In the genomic region with DNA sequence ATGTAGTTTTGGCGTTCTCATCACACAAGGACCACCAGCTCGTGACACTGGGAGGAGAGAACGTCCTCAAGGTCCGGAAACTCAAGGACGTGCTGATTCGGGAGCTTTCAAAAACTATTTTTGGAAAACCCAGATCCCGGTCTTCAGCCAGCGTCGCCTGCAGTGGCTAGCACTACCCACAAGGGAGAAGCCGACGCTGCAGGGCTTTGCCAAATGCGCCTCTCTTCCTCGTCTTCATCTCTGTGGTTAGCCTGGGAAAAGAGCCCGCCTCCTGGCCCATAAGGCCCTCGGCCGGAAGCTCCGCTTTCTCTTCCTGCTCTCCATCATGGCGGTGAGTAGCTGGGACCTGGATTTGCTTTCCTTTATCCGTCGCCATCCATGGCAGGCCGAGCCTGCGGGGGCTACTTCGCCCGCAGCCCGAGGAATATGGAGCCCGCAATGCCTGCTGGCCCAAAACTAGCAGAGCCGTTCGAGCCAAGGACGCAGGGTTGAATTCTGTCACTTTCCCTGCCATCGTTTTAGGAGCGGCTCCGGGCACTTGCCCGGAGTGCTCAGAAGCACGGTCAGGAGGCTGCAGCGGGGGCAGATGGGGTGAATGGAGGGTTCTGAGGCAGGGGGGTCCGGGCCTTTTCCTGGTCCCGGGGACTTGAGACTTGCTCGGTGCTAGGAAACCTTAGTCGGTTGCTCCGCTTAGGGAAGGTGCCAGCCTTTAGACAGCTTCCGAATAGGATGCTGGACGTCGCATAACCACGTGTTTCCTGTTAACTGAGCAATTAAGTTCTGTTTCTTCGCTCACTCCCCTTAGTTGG, we compare ENCODE assay signal across 8 cellular contexts. TPM values are rescaled to one million over a fixed set of nuclear protein-coding genes. Genes with fewer than 3 reads are reported as not detected.
A peak's percentile ranks its signal among the peaks of the same experiment; 100 is the strongest.
DNase-seq lines count a peak whose midpoint lies in the region; ATAC-seq, FAIRE-seq and TF ChIP-seq lines count a peak whose summit lies in the region.

A gene (plus strand): TSS at position 308 of the 809 bp plus-strand sequence. CDS start 18 bp downstream, at position 326.

- peaks cover 22% of the 10 kb centered on the region for H4K20me1 ChIP-seq in mammary epithelial cell (ENCODE audit: insufficient read depth, low read length)

- TF ChIP-seq CTCF in WERI-Rb-1 (IDR thresholded peaks at IDR 0.05; ENCODE audit: low read depth, low read length) (peak; percentile 78), mammary epithelial cell (conservative IDR thresholded peaks at IDR 0.05 in 1 of 2, IDR thresholded peaks at IDR 0.05 in 1 of 2; ENCODE audit: extremely low read depth in 1 of 2, insufficient read depth in 1 of 2, low read depth in 1 of 2, low read length in 2 of 2) (peak; percentile 83 to 84)

- CTCF ChIA-PET in mammary epithelial cell (lab: Charles Lee; ENCODE audit: low non-redundant PET): interaction anchor here (0.6 kb wide), 2 partner anchors 111 to 135 kb away, joined by 4 to 5 read pairs; no protein-coding TSS in a partner anchor

- H3K79me2 ChIP-seq in ACC112 (ENCODE audit: control insufficient read depth, insufficient read depth, low read length, unreplicated experiment) (peaks cover 51% of the 10 kb centered on the region), mammary epithelial cell (ENCODE audit: insufficient read depth, low read length) (peaks cover 52% of the 10 kb centered on the region)

- in situ Hi-C loops in mammary epithelial cell (cut with MboI; ENCODE audit: low sequenced_read_pairs in 2 of 2): no loop called here

- DNase-seq in NCI-H2196 (lab: John Stamatoyannopoulos, UW; ENCODE audit: unreplicated experiment): peak; percentile 96
- peak; percentile 93 for DNase-seq in WERI-Rb-1
- peak; percentile 88 for DNase-seq in mammary epithelial cell
- peak; percentile 96 for DNase-seq in small intestine

- peak within 1 kb of the TSS; percentile 86 for H3K4me2 ChIP-seq in mammary epithelial cell (ENCODE audit: insufficient read depth, low read depth, low read length)

- H3K27ac ChIP-seq in ACC112 (ENCODE audit: low read depth, low read length): peak within 1 kb of the TSS; percentile 70
- peak within 1 kb of the TSS; percentile 88 for H3K27ac ChIP-seq in WERI-Rb-1
- peak within 1 kb of the TSS; percentile 87 for H3K27ac ChIP-seq in mammary epithelial cell (ENCODE audit: insufficient read depth, low read depth, low read length)
- H3K27ac ChIP-seq in iPS-20b (ENCODE audit: low read length): peak within 1 kb of the TSS; percentile 86
- H3K27ac ChIP-seq in small intestine (ENCODE audit: low read depth in 1 of 2, low read length in 1 of 2): peak within 1 kb of the TSS; percentile 74 to 91

- peaks cover 43% of the 10 kb centered on the region for H3K36me3 ChIP-seq in ACC112 (ENCODE audit: insufficient read depth, low read length)
- peaks cover 49% of the 10 kb centered on the region for H3K36me3 ChIP-seq in WERI-Rb-1
- H3K36me3 ChIP-seq in mammary epithelial cell (ENCODE audit: insufficient read depth, low read length): peaks cover 36% of the 10 kb centered on the region
- peaks cover 48% of the 10 kb centered on the region for H3K36me3 ChIP-seq in iPS-20b (ENCODE audit: insufficient read depth, low read depth, low read length)
- peaks cover 4 to 15% of the 10 kb centered on the region in 2 donors for H3K36me3 ChIP-seq in small intestine (ENCODE audit: control insufficient read depth in 2 of 2, insufficient read depth in 2 of 2, low read length in 2 of 2)

- WGBS in mammary epithelial cell (ENCODE audit: low coverage, missing lambda C conversion rate): 1% methylated on average over 14 of the region's 45 CpGs
- 1% methylated on average over 45 of the region's 45 CpGs for WGBS in small intestine, 3 donors

- H3K4me1 ChIP-seq in ACC112 (ENCODE audit: control insufficient read depth, insufficient read depth, low read length, unreplicated experiment) (peaks cover 38% of the 10 kb centered on the region), mammary epithelial cell (ENCODE audit: insufficient read depth, low read length) (peaks cover 27% of the 10 kb centered on the region), iPS-20b (ENCODE audit: insufficient read depth, low read length) (peaks cover 12% of the 10 kb centered on the region), small intestine (ENCODE audit: control insufficient read depth in 2 of 2, insufficient read depth in 1 of 2, low read depth in 1 of 2, low read length in 1 of 2) (peaks cover 2 to 10% of the 10 kb centered on the region in 2 donors)

- FAIRE-seq in small intestine (lab: Jason Lieb, UNC): no peak

- H2AFZ ChIP-seq in ACC112 (ENCODE audit: low read length, unreplicated experiment) (peak within 1 kb of the TSS; percentile 65), mammary epithelial cell (ENCODE audit: low read depth, low read length) (peak within 1 kb of the TSS; percentile 70)

- H3K4me3 ChIP-seq in ACC112 (ENCODE audit: low read depth, low read length): peak within 1 kb of the TSS; percentile 92
- H3K4me3 ChIP-seq in WERI-Rb-1 (ENCODE audit: low read depth, low read length): peak within 1 kb of the TSS; percentile 81
- peak within 1 kb of the TSS; percentile 88 to 99 (median 97) for H3K4me3 ChIP-seq in mammary epithelial cell (replicated peaks in 1 of 3; ENCODE audit: insufficient read depth in 1 of 3, low read depth in 2 of 3, low read length in 3 of 3)
- H3K4me3 ChIP-seq in iPS-20b (ENCODE audit: low read length): peak within 1 kb of the TSS; percentile 98
- peak within 1 kb of the TSS; percentile 87 to 89 for H3K4me3 ChIP-seq in small intestine (ENCODE audit: low read depth in 1 of 2, low read length in 2 of 2)

- intact Hi-C loops in mammary epithelial cell (cut with micrococcal nuclease): no loop called here

- dilution Hi-C loops in mammary epithelial cell (cut with HindIII; ENCODE audit: low sequenced_read_pairs): no loop called here

- no peaks in the 10 kb centered on the region for H3K27me3 ChIP-seq in ACC112 (ENCODE audit: insufficient read depth, low read length)
- H3K27me3 ChIP-seq in WERI-Rb-1 (ENCODE audit: insufficient read depth, low read depth, severe bottlenecking): no peaks in the 10 kb centered on the region
- H3K27me3 ChIP-seq in mammary epithelial cell (ENCODE audit: insufficient read depth, low read length): no peaks in the 10 kb centered on the region
- H3K27me3 ChIP-seq in iPS-20b (ENCODE audit: insufficient read depth, low read length): no peaks in the 10 kb centered on the region
- H3K27me3 ChIP-seq in small intestine (ENCODE audit: control insufficient read depth in 2 of 2, insufficient read depth in 2 of 2, low read length in 2 of 2): no peaks in the 10 kb centered on the region

- H3K9ac ChIP-seq in mammary epithelial cell (ENCODE audit: insufficient read depth, low read length): peak within 1 kb of the TSS; percentile 99
- peak within 1 kb of the TSS; percentile 97 for H3K9ac ChIP-seq in iPS-20b (ENCODE audit: low read depth, low read length)

- ATAC-seq in GM18867 (IDR thresholded peaks at IDR 0.05; ENCODE audit: unreplicated experiment) (peak; percentile 93), HG03108 (IDR thresholded peaks at IDR 0.05; ENCODE audit: unreplicated experiment) (peak; percentile 93)

- H3K9me3 ChIP-seq in WERI-Rb-1 (ENCODE audit: severe bottlenecking): peaks cover 6% of the 10 kb centered on the region
- no peaks in the 10 kb centered on the region for H3K9me3 ChIP-seq in mammary epithelial cell (replicated peaks; ENCODE audit: insufficient read depth, low read length)
- no peaks in the 10 kb centered on the region for H3K9me3 ChIP-seq in iPS-20b (ENCODE audit: insufficient read depth, low read depth, low read length)
- H3K9me3 ChIP-seq in small intestine (ENCODE audit: control insufficient read depth, low read depth): no peaks in the 10 kb centered on the region

- TSS peak; percentile 64 for BruUV-seq in mammary epithelial cell (replicated peaks; lab: Mats Ljungman, UMichigan)

RNA-seq across cellular contexts. Expression of the gene that starts here (rescaled TPM):
- 1,000 to 10,000 TPM in 1 of 2 donors, 100 to 1,000 TPM in 1; 376 to 1,022 TPM for total RNA-seq in mammary epithelial cell
- polyA plus RNA-seq in mammary epithelial cell (1,104 TPM), small intestine (1,000 to 10,000 TPM; 1,603 to 3,027 (median 2,739) TPM)
- 741 TPM for polyA minus RNA-seq in mammary epithelial cell

Comparison
In these comparisons a context has a peak if more than half of its experiments do, and no peak if none do; other contexts are left out.
1. Peak in every context shown above with its lines: DNase-seq, ATAC-seq, H3K4me3 ChIP-seq and H3K27ac ChIP-seq.